Comparison of ENCODE assay signal across 14 cellular contexts in genomic region chr12:530308-530707, GRCh38.
DNase-seq lines count a peak whose midpoint lies in the region; ATAC-seq and TF ChIP-seq lines count a peak whose summit lies in the region.
"Had no signal": no experiment of that assay in that cellular context is flagged by ENCODE, and none has a peak within 500 bp of the region (broad histone marks: within the 10 kb centered on the region; RNA-seq: fewer than 3 reads in every experiment).

No MANE protein-coding gene starts in this region.

- H3K27ac ChIP-seq in foreskin keratinocyte = peak overlapping the region; percentile 81
- peak overlapping the region; percentile 51 for H3K27ac ChIP-seq in skeletal muscle tissue (ENCODE audit: low read depth, low read length)
- H3K27ac ChIP-seq in coronary artery = no peak overlapping the region
- H3K27ac ChIP-seq: prostate gland had no signal

- H3K9ac ChIP-seq in skeletal muscle tissue (ENCODE audit: low read depth in 1 of 3, low read length in 3 of 3) = peak overlapping the region in 1 of 3 donors; percentile 25

- H3K4me3 ChIP-seq in skeletal muscle tissue (ENCODE audit: low read length in 3 of 3) = no peak overlapping the region
- no peak overlapping the region for H3K4me3 ChIP-seq in coronary artery
- H3K4me3 ChIP-seq: Peyer's patch, prostate gland had no signal

- peak; percentile 84 for DNase-seq in GM04503 (ENCODE audit: low read depth)
- DNase-seq in RKO (ENCODE audit: low spot score) = peak; percentile 74
- peak; percentile 91 to 95 for DNase-seq in foreskin keratinocyte
- no peak for DNase-seq in coronary artery (ENCODE audit: low spot score)
- DNase-seq in NCI-H748 treated with DMSO at 0.1 percent for 48 hours (lab: John Stamatoyannopoulos, UW) = no peak
- no peak for DNase-seq in DMS153 (lab: John Stamatoyannopoulos, UW)
- no peak for DNase-seq in activated CD4-positive, alpha-beta T cell treated with anti-CD3 and anti-CD28 coated beads for 4 hours
- DNase-seq: activated naive CD8-positive, alpha-beta T cell treated with anti-CD3 and anti-CD28 coated beads for 36 hours; Caco-2; KG1; mesendoderm had no signal

- no peaks in the 10 kb centered on the region for H3K27me3 ChIP-seq in foreskin keratinocyte
- peaks cover 0 to 2% (median 0%) of the 10 kb centered on the region in 3 donors for H3K27me3 ChIP-seq in skeletal muscle tissue (ENCODE audit: control insufficient read depth in 3 of 3, insufficient read depth in 3 of 3, low read length in 3 of 3)
- H3K27me3 ChIP-seq: Peyer's patch had no signal

- peaks cover 0 to 2% (median 0%) of the 10 kb centered on the region in 3 donors for H3K36me3 ChIP-seq in skeletal muscle tissue (ENCODE audit: control insufficient read depth in 3 of 3, insufficient read depth in 3 of 3, low read length in 3 of 3)
- H3K36me3 ChIP-seq: Peyer's patch, prostate gland had no signal

- peak; percentile 62 for ATAC-seq in foreskin keratinocyte

- H3K9me3 ChIP-seq in skeletal muscle tissue (ENCODE audit: control insufficient read depth in 3 of 3, low read length in 3 of 3) = peaks cover 0 to 3% (median 2%) of the 10 kb centered on the region in 3 donors
- H3K9me3 ChIP-seq: Peyer's patch, prostate gland had no signal

- peaks cover 25% of the 10 kb centered on the region for H3K4me1 ChIP-seq in foreskin keratinocyte
- peaks cover 0 to 18% (median 10%) of the 10 kb centered on the region in 3 donors for H3K4me1 ChIP-seq in skeletal muscle tissue (ENCODE audit: control insufficient read depth in 3 of 3, insufficient read depth in 3 of 3, low read length in 3 of 3)
- H3K4me1 ChIP-seq: Peyer's patch, prostate gland had no signal

- TF ChIP-seq CTCF in foreskin keratinocyte (conservative IDR thresholded peaks at IDR 0.05) (no peak), coronary artery (IDR thresholded peaks at IDR 0.05) (no peak)

Comparison
In these comparisons a context has a peak if more than half of its experiments do, and no peak if none do; other contexts are left out.
1. DNase-seq: peak in GM04503 (single experiment), RKO (single experiment) and foreskin keratinocyte (2 of 2); none in coronary artery (single experiment), NCI-H748 treated with DMSO at 0.1 percent for 48 hours (single experiment), DMS153 (single experiment) and activated CD4-positive, alpha-beta T cell treated with anti-CD3 and anti-CD28 coated beads for 4 hours (0 of 2).
2. H3K27ac ChIP-seq: peak in foreskin keratinocyte (single experiment) and skeletal muscle tissue (single experiment); none in coronary artery (0 of 2).